18 cellular contexts compared by ENCODE assay signal in the genomic region with DNA sequence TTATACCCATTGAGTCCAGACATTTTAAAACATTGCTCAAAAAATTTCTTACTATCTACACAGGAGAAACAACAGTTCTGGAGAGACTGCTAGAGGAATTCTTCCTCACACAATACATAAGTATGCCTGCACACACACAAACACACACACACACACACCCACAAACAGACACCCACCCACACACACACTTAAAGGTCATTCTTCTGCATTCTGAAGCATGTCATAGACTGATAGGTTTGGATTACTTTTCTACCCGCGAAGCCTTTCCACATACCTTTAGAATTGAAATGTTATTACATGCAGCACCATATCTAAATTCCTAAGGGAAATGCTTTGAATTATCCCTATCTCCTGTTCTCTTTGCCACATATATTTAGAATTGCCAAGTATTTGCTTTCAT.
A peak's percentile ranks its signal among the peaks of the same experiment; 100 is the strongest.
DNase-seq lines count a peak whose midpoint lies in the region; ATAC-seq and TF ChIP-seq lines count a peak whose summit lies in the region.
"Had no signal": no experiment of that assay in that cellular context is flagged by ENCODE, and none has a peak within 500 bp of the region (broad histone marks: within the 10 kb centered on the region; RNA-seq: fewer than 3 reads in every experiment).

No MANE protein-coding gene starts in this region.

- H3K4me3 Mint-ChIP-seq in nephron (no peak overlapping the region), endothelial cell (ENCODE audit: unreplicated experiment) (no peak overlapping the region)
- H3K4me3 Mint-ChIP-seq: CD14-positive monocyte; CD8-positive, alpha-beta T cell; GM23338; HFFc6; IgD-negative memory B cell had no signal

- H3K27ac Mint-ChIP-seq in nephron (peak overlapping the region in 2 of 3 experiments; percentile 1 to 21), endothelial cell (ENCODE audit: unreplicated experiment) (no peak overlapping the region)
- H3K27ac Mint-ChIP-seq: CD14-positive monocyte; CD8-positive, alpha-beta T cell; GM23338; HFFc6; IgD-negative memory B cell had no signal

- H3K27me3 ChIP-seq in ACC112 (ENCODE audit: insufficient read depth, low read length) (no peaks in the 10 kb centered on the region), brain microvascular endothelial cell (replicated peaks) (no peaks in the 10 kb centered on the region)
- H3K27me3 ChIP-seq: BLaER1 had no signal

- in situ Hi-C loops in brain microvascular endothelial cell (cut with HindIII; ENCODE audit: low pct_ligation_motif_present, low sequenced_read_pairs), result no loop called here

- peak overlapping the region; percentile 1 for H2AFZ ChIP-seq in ACC112 (ENCODE audit: low read length, unreplicated experiment)
- H2AFZ ChIP-seq: GM23338 had no signal

- no peak overlapping the region for H3K27ac ChIP-seq in ACC112 (ENCODE audit: low read depth, low read length)
- H3K27ac ChIP-seq in brain microvascular endothelial cell, result no peak overlapping the region
- H3K27ac ChIP-seq: 22Rv1, A549, BLaER1 had no signal

- no peaks in the 10 kb centered on the region for H3K27me3 Mint-ChIP-seq in nephron (ENCODE audit: low read depth)
- no peaks in the 10 kb centered on the region for H3K27me3 Mint-ChIP-seq in endothelial cell (ENCODE audit: unreplicated experiment)

- H3K4me1 Mint-ChIP-seq in nephron (peaks cover 7% of the 10 kb centered on the region), endothelial cell (ENCODE audit: unreplicated experiment) (no peaks in the 10 kb centered on the region)
- H3K4me1 Mint-ChIP-seq: CD14-positive monocyte, IgD-negative memory B cell had no signal

- intact Hi-C loops in posterior vena cava (cut with DNase I), result no loop called here

- DNase-seq in amniotic epithelial cell (ENCODE audit: low read depth) (peak; percentile 47), brain microvascular endothelial cell (peak; percentile 23), posterior vena cava (ENCODE audit: low spot score) (no peak), endothelial cell (ENCODE audit: low spot score) (no peak)
- DNase-seq: CD8-positive, alpha-beta T cell; HCEC 1CT; HFFc6; KBM-7 had no signal

- H3K4me3 ChIP-seq in ACC112 (ENCODE audit: low read depth, low read length) (no peak overlapping the region), brain microvascular endothelial cell (ENCODE audit: low read depth, low read length) (no peak overlapping the region)
- H3K4me3 ChIP-seq: A549, BLaER1, GM23338 had no signal

- H3K79me2 ChIP-seq in ACC112 (ENCODE audit: control insufficient read depth, insufficient read depth, low read length, unreplicated experiment), result no peaks in the 10 kb centered on the region

- no peak for TF ChIP-seq CTCF in brain microvascular endothelial cell (IDR thresholded peaks at IDR 0.05; ENCODE audit: low read depth, low read length, missing control alignments)
- TF ChIP-seq CTCF in nephron (IDR thresholded peaks at IDR 0.05; ENCODE audit: unreplicated experiment in 3 of 3), result no peak
- no peak for TF ChIP-seq CTCF in endothelial cell (IDR thresholded peaks at IDR 0.05; ENCODE audit: unreplicated experiment)

- no peaks in the 10 kb centered on the region for H3K36me3 ChIP-seq in ACC112 (ENCODE audit: insufficient read depth, low read length)
- H3K36me3 ChIP-seq in brain microvascular endothelial cell (replicated peaks), result no peaks in the 10 kb centered on the region
- H3K36me3 ChIP-seq: BLaER1 had no signal

- H3K36me3 Mint-ChIP-seq in nephron (ENCODE audit: low read depth) (no peaks in the 10 kb centered on the region), endothelial cell (ENCODE audit: low read depth, unreplicated experiment) (no peaks in the 10 kb centered on the region)
- H3K36me3 Mint-ChIP-seq: CD14-positive monocyte; CD8-positive, alpha-beta T cell; IgD-negative memory B cell had no signal

- ATAC-seq in GM21717 (IDR thresholded peaks at IDR 0.05; ENCODE audit: unreplicated experiment) (no peak), GM18511 (IDR thresholded peaks at IDR 0.05; ENCODE audit: unreplicated experiment) (no peak)
- ATAC-seq: A549; CD8-positive, alpha-beta T cell; GM23338 had no signal

- no peaks in the 10 kb centered on the region for H3K9me3 Mint-ChIP-seq in nephron
- no peaks in the 10 kb centered on the region for H3K9me3 Mint-ChIP-seq in endothelial cell (ENCODE audit: unreplicated experiment)
- H3K9me3 Mint-ChIP-seq: CD8-positive, alpha-beta T cell; HFFc6; IgD-negative memory B cell had no signal

- H3K4me1 ChIP-seq in ACC112 (ENCODE audit: control insufficient read depth, insufficient read depth, low read length, unreplicated experiment), result no peaks in the 10 kb centered on the region
- H3K4me1 ChIP-seq: A549, BLaER1 had no signal

Comparison
In these comparisons a context has a peak if more than half of its experiments do, and no peak if none do; other contexts are left out.
1. DNase-seq: peak in amniotic epithelial cell (single experiment) and brain microvascular endothelial cell (single experiment); none in posterior vena cava (single experiment) and endothelial cell (single experiment).